ENCODE assay signal across 8 cellular contexts in genomic region chr15:85379403-85380131, GRCh38. TPM values are rescaled to one million over a fixed set of nuclear protein-coding genes. Genes with fewer than 3 reads are reported as not detected.
A peak's percentile ranks its signal among the peaks of the same experiment; 100 is the strongest.
DNase-seq lines count a peak whose midpoint lies in the region; ATAC-seq and TF ChIP-seq lines count a peak whose summit lies in the region.

No MANE protein-coding gene starts in this region.

- peak overlapping the region; percentile 74 for H2AFZ ChIP-seq in PC-9

- H3K27ac ChIP-seq in PC-9 (peak overlapping the region; percentile 79), adrenal gland (peak overlapping the region in 3 of 5 donors; percentile 52 to 94 (median 91))

- intact Hi-C loops in PC-9 (cut with micrococcal nuclease; ENCODE audit: unreplicated experiment): loop anchor here (1.0 to 2.0 kb wide), 2 partner anchors 21 to 48 kb away; no protein-coding TSS in a partner anchor
- intact Hi-C loops in adrenal gland (cut with DNase I): no loop called here

- POLR2A ChIA-PET in PC-9 (lab: Charles Lee; ENCODE audit: unreplicated experiment): interaction anchor here (0.6 to 1.0 kb wide), 5 partner anchors 25 to 267 kb away, joined by 3 to 25 read pairs (median 9); no protein-coding TSS in a partner anchor

- H3K9me2 ChIP-seq in PC-9 (ENCODE audit: insufficient read depth): no peaks in the 10 kb centered on the region

- ATAC-seq in left lobe of liver (no peak), GM18867 (IDR thresholded peaks at IDR 0.05; ENCODE audit: unreplicated experiment) (no peak)

- BruUV-seq in PC-9 (replicated peaks; lab: Mats Ljungman, UMichigan): TSS peak; percentile 87

- H3K79me2 ChIP-seq in PC-9 (ENCODE audit: low read depth): peaks cover 36% of the 10 kb centered on the region

- H3F3A ChIP-seq in PC-9 (ENCODE audit: insufficient read depth, low read depth): peaks cover 7% of the 10 kb centered on the region

- TF ChIP-seq CTCF in PC-9 (conservative IDR thresholded peaks at IDR 0.05): no peak
- TF ChIP-seq CTCF in adrenal gland (IDR thresholded peaks at IDR 0.05): no peak
- no peak for TF ChIP-seq CTCF in GM13977 (IDR thresholded peaks at IDR 0.05; ENCODE audit: extremely low read depth, insufficient read depth, missing control alignments)

- 2 to 5% (median 4%) methylated on average over 19 of the region's 19 CpGs for WGBS in adrenal gland, 4 donors

- H3K9me3 ChIP-seq in ES-I3 (ENCODE audit: control insufficient read depth, insufficient read depth, low read length): no peaks in the 10 kb centered on the region
- no peaks in the 10 kb centered on the region for H3K9me3 ChIP-seq in PC-9 (ENCODE audit: insufficient read depth, low read depth)
- H3K9me3 ChIP-seq in adrenal gland (replicated peaks in 1 of 3): no peaks in the 10 kb centered on the region

- H3K9ac ChIP-seq in ES-I3 (ENCODE audit: low read depth, low read length): peak overlapping the region; percentile 70

- CTCF ChIA-PET in PC-9 (lab: Charles Lee): interaction anchor here (0.6 kb wide), 1 partner anchor 83 kb away, joined by 5 read pairs; no protein-coding TSS in a partner anchor

- H3K4me3 ChIP-seq in PC-9 (peak overlapping the region; percentile 65), adrenal gland (peak overlapping the region in 2 of 4 donors; percentile 83)

- in situ Hi-C loops in GM13977 (cut with MboI; ENCODE audit: low pct_unique_long_range_greater_than_20kb, low sequenced_read_pairs, unreplicated experiment): no loop called here

- DNase-seq in PC-9 (no peak), adrenal gland (peak in 3 of 7 donors; percentile 25 to 60 (median 26)), left lobe of liver (ENCODE audit: low spot score) (peak; percentile 47), GM13977 (ENCODE audit: low spot score) (no peak), DMS114 treated with DMSO at 0.1 percent for 48 hours (lab: John Stamatoyannopoulos, UW; ENCODE audit: unreplicated experiment) (no peak)
- peak; percentile 3 to 16 for DNase-seq in stimulated activated CD8-positive, alpha-beta memory T cell treated with anti-CD3 and anti-CD28 coated beads, Interleukin-2, amount 100 ng/mL, for 1 hour (ENCODE audit: low read depth in 2 of 2)

- H4K20me1 ChIP-seq in PC-9 (ENCODE audit: insufficient read depth): peaks cover 20% of the 10 kb centered on the region

- no peak for TF ChIP-seq POLR2A in adrenal gland (IDR thresholded peaks at IDR 0.05)

- peak overlapping the region; percentile 81 for H3K4me2 ChIP-seq in PC-9

- H3K36me3 ChIP-seq in ES-I3 (ENCODE audit: insufficient read depth, low read length): no peaks in the 10 kb centered on the region
- H3K36me3 ChIP-seq in PC-9 (ENCODE audit: low read depth): 0 out of 2 replicates have a peak, but pooled peaks cover 7% of the 10 kb centered on the region
- H3K36me3 ChIP-seq in adrenal gland (replicated peaks in 1 of 2): no peaks in the 10 kb centered on the region

- H3K27me3 ChIP-seq in PC-9 (ENCODE audit: insufficient read depth, low read depth): no peaks in the 10 kb centered on the region
- no peaks in the 10 kb centered on the region for H3K27me3 ChIP-seq in adrenal gland

- peaks cover 9% of the 10 kb centered on the region for H3K4me1 ChIP-seq in ES-I3 (ENCODE audit: insufficient read depth, low read length)
- H3K4me1 ChIP-seq in PC-9 (replicated peaks; ENCODE audit: insufficient read depth): peaks cover 32% of the 10 kb centered on the region
- peaks cover 11 to 15% of the 10 kb centered on the region in 2 donors for H3K4me1 ChIP-seq in adrenal gland (replicated peaks in 1 of 2)

RNA-seq across cellular contexts. Expression of gene AKAP13, which starts 0.8 kb away (rescaled TPM):
- total RNA-seq in PC-9 (2021) (78.3 and 82.5 TPM in 2 replicates), adrenal gland (100 to 1,000 TPM in 4 of 8 donors, 10 to 100 TPM in 4; 69.3 to 144 (median 108) TPM), left lobe of liver (60.5 TPM)
- 10 to 100 TPM; 42.7 to 83.6 (median 63.0) TPM for polyA plus RNA-seq in adrenal gland

Comparison
In these comparisons a context has a peak if more than half of its experiments do, and no peak if none do; other contexts are left out.
1. DNase-seq: peak in left lobe of liver (single experiment) and stimulated activated CD8-positive, alpha-beta memory T cell treated with anti-CD3 and anti-CD28 coated beads, Interleukin-2, amount 100 ng/mL, for 1 hour (2 of 2); none in PC-9 (0 of 2), GM13977 (single experiment) and DMS114 treated with DMSO at 0.1 percent for 48 hours (single experiment).